8 cellular contexts compared by ENCODE assay signal in the genomic region with DNA sequence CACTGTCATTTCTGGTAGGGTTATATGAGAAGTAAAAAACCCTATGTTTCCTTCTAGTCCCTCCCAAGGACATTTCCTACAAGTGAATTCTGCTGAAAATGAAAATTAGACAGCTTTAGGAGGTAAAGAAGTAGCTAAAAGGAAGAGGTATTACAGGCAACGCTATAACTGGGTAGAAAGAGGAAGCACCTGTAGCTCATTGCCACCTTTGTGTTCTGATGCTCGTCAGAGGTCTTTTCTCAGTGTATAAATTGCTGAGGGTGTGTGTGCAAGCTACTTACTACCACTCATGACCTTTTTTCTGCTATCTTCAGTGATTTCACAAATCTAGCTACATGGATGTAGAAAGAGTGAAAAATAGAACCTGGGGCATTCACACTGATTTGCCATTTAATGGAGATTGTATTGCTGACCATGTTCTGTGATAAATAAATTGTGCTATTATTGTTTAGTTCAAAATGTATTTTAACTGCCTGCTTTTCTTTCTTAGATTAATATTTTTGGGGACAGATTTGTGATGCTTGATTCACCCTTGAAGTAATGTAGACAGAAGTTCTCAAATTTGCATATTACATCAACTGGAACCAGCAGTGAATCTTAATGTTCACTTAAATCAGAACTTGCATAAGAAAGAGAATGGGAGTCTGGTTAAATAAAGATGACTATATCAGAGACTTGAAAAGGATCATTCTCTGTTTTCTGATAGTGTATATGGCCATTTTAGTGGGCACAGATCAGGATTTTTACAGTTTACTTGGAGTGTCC. TPM values are rescaled to one million over a fixed set of nuclear protein-coding genes. Genes with fewer than 3 reads are reported as not detected.
A peak's percentile ranks its signal among the peaks of the same experiment; 100 is the strongest.
DNase-seq lines count a peak whose midpoint lies in the region; ATAC-seq, FAIRE-seq and TF ChIP-seq lines count a peak whose summit lies in the region.

No MANE protein-coding gene starts in this region.

- no peaks in the 10 kb centered on the region for H3K27me3 Mint-ChIP-seq in activated naive CD4-positive, alpha-beta T cell treated with anti-CD3 and anti-CD28 coated beads for 36 hours (ENCODE audit: low read depth)

- CTCF ChIA-PET in A549 (lab: Yijun Ruan, JAX): interaction anchor here (0.6 to 1.2 kb wide), 2 partner anchors 50 to 345 kb away, joined by 3 read pairs; no protein-coding TSS in a partner anchor
- CTCF ChIA-PET in activated naive CD4-positive, alpha-beta T cell treated with anti-CD3 and anti-CD28 coated beads for 36 hours (lab: Charles Lee): interaction anchor here (1.3 kb wide), 1 partner anchor 51 kb away, joined by 4 read pairs; no protein-coding TSS in a partner anchor

- H3K27ac ChIP-seq in A549 (peak overlapping the region in 1 of 2 experiments; percentile 97; a peak in 1 of 6 replicates), SK-N-MC (peak overlapping the region; percentile 7; the same call in 1 of the 2 replicates), neutrophil (peak overlapping the region; percentile 50)

- TF ChIP-seq RAD21 in A549 (conservative IDR thresholded peaks at IDR 0.05 in 1 of 2, IDR thresholded peaks at IDR 0.05 in 1 of 2): no peak

- H3K27ac Mint-ChIP-seq in activated naive CD4-positive, alpha-beta T cell treated with anti-CD3 and anti-CD28 coated beads for 36 hours: no peak overlapping the region

- H3K9ac ChIP-seq in SK-N-MC (ENCODE audit: insufficient read length): peak overlapping the region; percentile 77

- H3K4me1 Mint-ChIP-seq in activated naive CD4-positive, alpha-beta T cell treated with anti-CD3 and anti-CD28 coated beads for 36 hours (ENCODE audit: low read depth): peaks cover 10% of the 10 kb centered on the region

- H3K9me3 ChIP-seq in A549 (no peaks in the 10 kb centered on the region), SK-N-MC (ENCODE audit: low read depth, low read length) (no peaks in the 10 kb centered on the region), neutrophil (no peaks in the 10 kb centered on the region)

- H3K36me3 ChIP-seq in SK-N-MC (ENCODE audit: insufficient read depth, low read length) (peaks cover 29% of the 10 kb centered on the region), neutrophil (no peaks in the 10 kb centered on the region)

- no peak overlapping the region for H3K4me3 Mint-ChIP-seq in activated naive CD4-positive, alpha-beta T cell treated with anti-CD3 and anti-CD28 coated beads for 36 hours

- FAIRE-seq in A549 (lab: Jason Lieb, UNC): no peak

- WGBS in A549 (ENCODE audit: missing lambda C conversion rate): 61% methylated on average over 2 of the region's 2 CpGs

- TF ChIP-seq EP300 in A549 (IDR thresholded peaks at IDR 0.05): no peak

- no peaks in the 10 kb centered on the region for H3K9me3 Mint-ChIP-seq in activated naive CD4-positive, alpha-beta T cell treated with anti-CD3 and anti-CD28 coated beads for 36 hours

- peak overlapping the region; percentile 97 for H3K4me3 ChIP-seq in A549
- peak overlapping the region; percentile 93 for H3K4me3 ChIP-seq in SK-N-MC
- H3K4me3 ChIP-seq in neutrophil (ENCODE audit: low read depth in 1 of 2, low read length in 1 of 2): peak overlapping the region in 1 of 2 experiments; percentile 86

- peaks cover 20% of the 10 kb centered on the region for H3K4me1 ChIP-seq in A549
- peaks cover 45 to 47% of the 10 kb centered on the region in 2 experiments for H3K4me1 ChIP-seq in neutrophil (ENCODE audit: control insufficient read depth in 1 of 2, insufficient read depth in 1 of 2, low read depth in 1 of 2, low read length in 1 of 2)

- ATAC-seq in A549 (no peak), GM18867 (IDR thresholded peaks at IDR 0.05; ENCODE audit: unreplicated experiment) (peak; percentile 51), HG03039 (IDR thresholded peaks at IDR 0.05; ENCODE audit: unreplicated experiment) (peak; percentile 28), sciatic nerve (no peak)

- H3K36me3 Mint-ChIP-seq in activated naive CD4-positive, alpha-beta T cell treated with anti-CD3 and anti-CD28 coated beads for 36 hours (ENCODE audit: low read depth): peaks cover 8% of the 10 kb centered on the region

- POLR2A ChIA-PET in A549 (lab: Yijun Ruan, JAX): interaction anchor here (1.1 kb wide), 1 partner anchor 12 kb away, joined by 3 read pairs; no protein-coding TSS in a partner anchor

- peak overlapping the region; percentile 89 for H3K4me2 ChIP-seq in A549

- intact Hi-C loops in sciatic nerve (cut with DNase I): no loop called here
- intact Hi-C loops in activated naive CD4-positive, alpha-beta T cell treated with anti-CD3 and anti-CD28 coated beads for 36 hours (cut with micrococcal nuclease): loop anchor here (2.0 to 5.0 kb wide), 2 partner anchors 827 to 1735 kb away; partner anchors contain the start of genes ITPRID2 and UBE2E3

- no peaks in the 10 kb centered on the region for H3K27me3 ChIP-seq in neutrophil

- DNase-seq in A549 (ENCODE audit: low read depth in 1 of 2, low spot score in 1 of 2) (no peak), SK-N-MC (ENCODE audit: low read depth, low spot score) (no peak), sciatic nerve (ENCODE audit: low spot score) (no peak), cortex of kidney (lab: John Stamatoyannopoulos, UW) (no peak)
- no peak for DNase-seq in activated naive CD4-positive, alpha-beta T cell treated with anti-CD3 and anti-CD28 coated beads for 36 hours

- TF ChIP-seq POLR2A in A549 (IDR thresholded peaks at IDR 0.05; ENCODE audit: low read length): no peak

- TF ChIP-seq CTCF in A549 (IDR thresholded peaks at IDR 0.05) (no peak), neutrophil (IDR thresholded peaks at IDR 0.05) (no peak)

TF ChIP-seq in A549, 52 proteins besides CTCF, POLR2A, EP300 and RAD21:
- no peak for TF ChIP-seq KDM5A (IDR thresholded peaks at IDR 0.05)
- TF ChIP-seq SREBF2 (IDR thresholded peaks at IDR 0.05): no peak
- no peak for TF ChIP-seq CHD2 (IDR thresholded peaks at IDR 0.05; ENCODE audit: low read length, partially characterized antibody)
- no peak for TF ChIP-seq ZSCAN20 (CRISPR knock-in tag; IDR thresholded peaks at IDR 0.05)
- TF ChIP-seq NR3C1 (IDR thresholded peaks at IDR 0.05): no peak
- TF ChIP-seq, protein P1, sequence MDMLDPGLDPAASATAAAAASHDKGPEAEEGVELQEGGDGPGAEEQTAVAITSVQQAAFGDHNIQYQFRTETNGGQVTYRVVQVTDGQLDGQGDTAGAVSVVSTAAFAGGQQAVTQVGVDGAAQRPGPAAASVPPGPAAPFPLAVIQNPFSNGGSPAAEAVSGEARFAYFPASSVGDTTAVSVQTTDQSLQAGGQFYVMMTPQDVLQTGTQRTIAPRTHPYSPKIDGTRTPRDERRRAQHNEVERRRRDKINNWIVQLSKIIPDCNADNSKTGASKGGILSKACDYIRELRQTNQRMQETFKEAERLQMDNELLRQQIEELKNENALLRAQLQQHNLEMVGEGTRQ (IDR thresholded peaks at IDR 0.05): no peak
- TF ChIP-seq NFE2L2 (conservative IDR thresholded peaks at IDR 0.05; ENCODE audit: low read length): no peak
- no peak for TF ChIP-seq REST (IDR thresholded peaks at IDR 0.05)
- TF ChIP-seq EHMT2 (IDR thresholded peaks at IDR 0.05; ENCODE audit: low read depth): no peak
- TF ChIP-seq PHF8 (IDR thresholded peaks at IDR 0.05; ENCODE audit: borderline replicate concordance, low read depth): no peak
- TF ChIP-seq, protein P2, sequence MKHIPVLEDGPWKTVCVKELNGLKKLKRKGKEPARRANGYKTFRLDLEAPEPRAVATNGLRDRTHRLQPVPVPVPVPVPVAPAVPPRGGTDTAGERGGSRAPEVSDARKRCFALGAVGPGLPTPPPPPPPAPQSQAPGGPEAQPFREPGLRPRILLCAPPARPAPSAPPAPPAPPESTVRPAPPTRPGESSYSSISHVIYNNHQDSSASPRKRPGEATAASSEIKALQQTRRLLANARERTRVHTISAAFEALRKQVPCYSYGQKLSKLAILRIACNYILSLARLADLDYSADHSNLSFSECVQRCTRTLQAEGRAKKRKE (CRISPR knock-in tag; IDR thresholded peaks at IDR 0.05; ENCODE audit: low read depth): no peak
- no peak for TF ChIP-seq JUN (IDR thresholded peaks at IDR 0.05)

RNA-seq across cellular contexts. Expression of gene DNAJC10, which starts 1.6 kb away (rescaled TPM):
- polyA plus RNA-seq in A549 (2011; rRNA removed) (99.9 and 126 TPM in 2 replicates), A549 (2017; fragmentation: RNase III; extraction: RNeasy Plus Mini Kit Qiagen cat#74134 plus additional on column Dnase treatment) (64.1 to 70.1 TPM (median 66.7 TPM) in 3 replicates)
- polyA plus RNA-seq in A549 (2012; cell fraction: cytosol; rRNA removed): 16.1 TPM in 2 replicates
- 8.9 and 17.0 TPM in 2 replicates for polyA plus RNA-seq in A549 (2012; cell fraction: nucleus; rRNA removed)
- 37.1 and 39.8 TPM in 2 replicates for polyA minus RNA-seq in A549 (2011; rRNA and poly(A)+ RNA removed)
- 108 TPM for total RNA-seq in sciatic nerve
- total RNA-seq in activated naive CD4-positive, alpha-beta T cell treated with anti-CD3 and anti-CD28 coated beads for 36 hours: 10 to 100 TPM; 40.8 to 41.5 TPM

Comparison
In these comparisons a context has a peak if more than half of its experiments do, and no peak if none do; other contexts are left out.
1. ATAC-seq: peak in GM18867 (single experiment) and HG03039 (single experiment); none in A549 (0 of 2) and sciatic nerve (single experiment).